Comparison of ENCODE assay signal across 9 cellular contexts in the genomic region with DNA sequence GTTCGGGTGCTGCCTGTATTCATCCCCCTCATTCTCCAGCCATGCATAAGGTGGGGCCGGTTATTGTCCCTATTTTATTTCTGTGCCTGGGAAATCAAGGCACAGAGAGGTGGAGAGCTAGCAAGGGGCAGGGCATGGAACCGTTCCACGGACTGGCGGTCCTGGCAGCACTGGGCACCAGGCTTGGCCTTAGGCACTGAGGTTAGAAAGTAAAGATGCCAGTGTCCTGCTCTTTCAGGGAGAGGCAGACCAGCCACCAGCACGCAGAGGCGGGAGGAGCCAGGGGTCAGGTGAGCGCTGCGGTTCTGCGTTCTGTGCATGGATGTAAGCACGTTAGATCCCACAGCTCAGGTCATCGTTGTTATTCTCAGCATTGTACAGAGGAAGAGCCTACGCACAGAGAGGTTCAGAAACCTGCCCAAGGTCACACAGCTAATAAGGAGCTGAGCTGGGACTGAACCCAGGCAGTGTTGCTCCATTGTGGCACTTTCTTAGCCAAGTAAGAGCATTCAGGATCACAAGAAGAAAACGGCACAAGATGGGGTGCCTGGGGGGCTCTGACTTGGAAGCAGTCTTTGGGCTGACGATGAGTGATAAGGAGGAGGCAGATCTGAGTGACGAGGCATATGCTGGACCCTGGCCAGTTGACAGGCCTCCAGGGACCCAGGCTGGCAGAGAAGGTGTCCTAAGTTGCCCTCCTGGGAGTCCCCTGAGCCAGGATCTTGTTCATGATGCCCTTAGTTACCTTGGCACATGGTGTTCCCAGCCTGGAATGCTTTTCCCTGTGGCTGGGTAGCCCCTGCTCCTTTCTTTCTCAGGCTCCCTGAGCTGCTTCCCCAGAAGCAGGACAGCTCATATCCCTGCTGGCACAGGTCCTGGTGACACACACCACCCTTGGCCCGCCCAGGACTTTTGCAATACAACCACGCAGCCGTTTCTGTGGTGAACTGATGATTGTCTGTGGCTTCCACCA. TPM values are rescaled to one million over a fixed set of nuclear protein-coding genes. Genes with fewer than 3 reads are reported as not detected.
DNase-seq lines count a peak whose midpoint lies in the region; TF ChIP-seq lines count a peak whose summit lies in the region.
"Had no signal": no experiment of that assay in that cellular context is flagged by ENCODE, and none has a peak within 500 bp of the region (broad histone marks: within the 10 kb centered on the region; RNA-seq: fewer than 3 reads in every experiment).

No MANE protein-coding gene starts in this region.

- POLR2A ChIA-PET in activated CD4-positive, alpha-beta T cell treated with anti-CD3 and anti-CD28 coated beads, Interleukin-2, amount 10 ng/mL, durations not matched to agents 7 days and 5 days (lab: Charles Lee): no interaction called here

- no peaks in the 10 kb centered on the region for H3K36me3 Mint-ChIP-seq in glutamatergic neuron (ENCODE audit: unreplicated experiment)
- H3K36me3 Mint-ChIP-seq in activated CD4-positive, alpha-beta T cell treated with anti-CD3 and anti-CD28 coated beads, Interleukin-2, amount 10 ng/mL, durations not matched to agents 7 days and 5 days (ENCODE audit: low read depth): no peaks in the 10 kb centered on the region
- H3K36me3 Mint-ChIP-seq: activated naive CD4-positive, alpha-beta T cell treated with anti-CD3 and anti-CD28 coated beads, Interleukin-2, amount 50 U/mL, for 72 hours had no signal

- H3K4me3 ChIP-seq in skeletal muscle cell (ENCODE audit: low read depth, low read length): no peak overlapping the region

- CTCF ChIA-PET in activated CD4-positive, alpha-beta T cell treated with anti-CD3 and anti-CD28 coated beads, Interleukin-2, amount 10 ng/mL, durations not matched to agents 7 days and 5 days (lab: Charles Lee): no interaction called here

- peaks cover 5% of the 10 kb centered on the region for H3K27me3 Mint-ChIP-seq in glutamatergic neuron (ENCODE audit: unreplicated experiment)
- no peaks in the 10 kb centered on the region for H3K27me3 Mint-ChIP-seq in activated CD4-positive, alpha-beta T cell treated with anti-CD3 and anti-CD28 coated beads, Interleukin-2, amount 10 ng/mL, durations not matched to agents 7 days and 5 days

- peaks cover 7% of the 10 kb centered on the region for H3K9me3 Mint-ChIP-seq in glutamatergic neuron (ENCODE audit: unreplicated experiment)
- no peaks in the 10 kb centered on the region for H3K9me3 Mint-ChIP-seq in activated CD4-positive, alpha-beta T cell treated with anti-CD3 and anti-CD28 coated beads, Interleukin-2, amount 10 ng/mL, durations not matched to agents 7 days and 5 days
- H3K9me3 Mint-ChIP-seq: activated naive CD4-positive, alpha-beta T cell treated with anti-CD3 and anti-CD28 coated beads, Interleukin-2, amount 50 U/mL, for 72 hours had no signal

- H3K4me3 Mint-ChIP-seq in glutamatergic neuron (ENCODE audit: unreplicated experiment): no peak overlapping the region
- no peak overlapping the region for H3K4me3 Mint-ChIP-seq in activated CD4-positive, alpha-beta T cell treated with anti-CD3 and anti-CD28 coated beads, Interleukin-2, amount 10 ng/mL, durations not matched to agents 7 days and 5 days

- H3K27ac Mint-ChIP-seq in glutamatergic neuron (ENCODE audit: unreplicated experiment): no peak overlapping the region
- no peak overlapping the region for H3K27ac Mint-ChIP-seq in activated CD4-positive, alpha-beta T cell treated with anti-CD3 and anti-CD28 coated beads, Interleukin-2, amount 10 ng/mL, durations not matched to agents 7 days and 5 days

- no peak for TF ChIP-seq CTCF in glutamatergic neuron (IDR thresholded peaks at IDR 0.05; ENCODE audit: partially characterized antibody, unreplicated experiment)

- DNase-seq in H4 (ENCODE audit: low spot score) (peak; percentile 92), SW 1271 (lab: John Stamatoyannopoulos, UW) (peak; percentile 66 to 88), glutamatergic neuron (peak; percentile 16), skeletal muscle cell (ENCODE audit: low read depth) (peak; percentile 95), NCI-H524 (lab: John Stamatoyannopoulos, UW) (no peak), putamen (ENCODE audit: low spot score) (no peak)
- DNase-seq in activated CD4-positive, alpha-beta T cell treated with anti-CD3 and anti-CD28 coated beads, Interleukin-2, amount 10 ng/mL, durations not matched to agents 7 days and 5 days: no peak
- DNase-seq in activated CD4-positive, alpha-beta T cell treated with anti-CD3 and anti-CD28 coated beads, Interleukin-2, amount 50 U/mL, for 4 hours: no peak

- H3K4me1 Mint-ChIP-seq in glutamatergic neuron (ENCODE audit: low read depth, unreplicated experiment): no peaks in the 10 kb centered on the region
- no peaks in the 10 kb centered on the region for H3K4me1 Mint-ChIP-seq in activated CD4-positive, alpha-beta T cell treated with anti-CD3 and anti-CD28 coated beads, Interleukin-2, amount 10 ng/mL, durations not matched to agents 7 days and 5 days

RNA-seq across cellular contexts. Expression of a gene that starts 41.1 kb away (rescaled TPM):
- 9.2 and 12.7 TPM in 2 replicates for total RNA-seq in H4 (2014; rRNA removed; shearing (Covaris generic))
- total RNA-seq in glutamatergic neuron (ENCODE audit: unreplicated experiment): 115 TPM
- total RNA-seq in activated CD4-positive, alpha-beta T cell treated with anti-CD3 and anti-CD28 coated beads, Interleukin-2, amount 10 ng/mL, durations not matched to agents 7 days and 5 days: 10 to 100 TPM in 1 of 2 experiments, 1 to 10 TPM in 1; 9.6 to 12.0 TPM

Comparison
In these comparisons a context has a peak if more than half of its experiments do, and no peak if none do; other contexts are left out.
1. DNase-seq: peak in H4 (single experiment), SW 1271 (2 of 2), glutamatergic neuron (single experiment) and skeletal muscle cell (single experiment); none in NCI-H524 (0 of 2), putamen (single experiment), activated CD4-positive, alpha-beta T cell treated with anti-CD3 and anti-CD28 coated beads, Interleukin-2, amount 10 ng/mL, durations not matched to agents 7 days and 5 days (single experiment) and activated CD4-positive, alpha-beta T cell treated with anti-CD3 and anti-CD28 coated beads, Interleukin-2, amount 50 U/mL, for 4 hours (0 of 2).